Comparison of ENCODE assay signal across 8 cellular contexts in the genomic region with DNA sequence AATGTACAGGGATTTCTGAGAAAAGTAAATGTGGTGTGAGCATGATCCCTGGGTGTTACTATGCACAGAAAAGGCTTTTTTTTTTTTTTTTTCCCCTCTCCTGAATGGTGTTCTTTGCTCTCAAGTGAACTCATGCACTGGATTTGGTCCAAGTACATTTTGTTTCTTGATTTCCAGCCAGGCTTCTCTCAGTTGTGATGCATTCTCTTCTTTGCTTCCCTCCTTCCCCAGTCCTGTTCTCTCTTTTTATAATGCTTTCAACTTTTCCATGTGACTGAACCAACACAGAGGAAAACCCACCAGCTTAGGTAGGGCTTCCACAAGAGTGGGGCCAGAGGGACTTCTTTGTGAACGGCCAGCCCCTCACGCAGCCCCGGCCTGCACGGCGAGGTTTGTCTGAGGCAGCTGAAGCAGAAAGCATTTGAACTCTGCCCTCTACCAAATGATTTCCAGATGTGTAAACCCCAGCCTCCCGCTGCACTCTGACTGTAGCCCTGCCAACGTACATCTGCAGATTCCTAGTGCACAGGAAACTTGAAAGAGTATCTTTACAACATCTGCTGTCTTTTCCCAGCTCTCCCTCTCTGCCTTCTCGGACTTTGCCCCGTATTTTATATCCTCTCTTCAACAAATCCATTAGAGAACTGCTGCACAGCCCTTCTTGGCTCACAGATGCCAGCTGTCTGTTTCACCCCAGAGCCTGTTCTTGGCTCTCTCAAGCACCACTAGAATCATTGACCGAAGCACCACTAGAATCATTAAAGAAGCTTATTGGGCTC.
DNase-seq lines count a peak whose midpoint lies in the region; ATAC-seq and TF ChIP-seq lines count a peak whose summit lies in the region.

No MANE protein-coding gene starts in this region.

- no peak overlapping the region for H2AFZ ChIP-seq in mesenchymal stem cell (ENCODE audit: low read depth, low read length)

- no peaks in the 10 kb centered on the region for H3K9me3 ChIP-seq in duodenal mucosa (ENCODE audit: control insufficient read depth in 1 of 2, low read length in 2 of 2)
- no peaks in the 10 kb centered on the region for H3K9me3 ChIP-seq in mesenchymal stem cell (ENCODE audit: control insufficient read depth, low read length)

- H2BK12ac ChIP-seq in mesenchymal stem cell (ENCODE audit: low read length in 2 of 2), result peak overlapping the region in 1 of 2 experiments; percentile 68

- ATAC-seq in HG02981 (IDR thresholded peaks at IDR 0.05; ENCODE audit: unreplicated experiment), result no peak
- no peak for ATAC-seq in activated CD8-positive, alpha-beta memory T cell treated with anti-CD3 and anti-CD28 coated beads, Interleukin-2, amount 10 ng/mL, durations not matched to agents 7 days and 5 days

- peak overlapping the region; percentile 88 for H4K8ac ChIP-seq in mesenchymal stem cell (ENCODE audit: low read length)

- H3K4ac ChIP-seq in mesenchymal stem cell (ENCODE audit: low read depth in 1 of 2, low read length in 2 of 2), result peak overlapping the region; percentile 94 to 100

- DNase-seq in AG04449 (ENCODE audit: low read depth, low spot score), result peak; percentile 57
- peak; percentile 5 for DNase-seq in NCI-H2107 (lab: John Stamatoyannopoulos, UW)
- peak; percentile 96 for DNase-seq in mesenchymal stem cell
- peak; percentile 84 for DNase-seq in ureter (ENCODE audit: low spot score)
- no peak for DNase-seq in NOMO-1 treated with dmso at 0.1 percent for 144 hours (lab: John Stamatoyannopoulos, UW; ENCODE audit: unreplicated experiment)
- no peak for DNase-seq in activated CD8-positive, alpha-beta memory T cell treated with anti-CD3 and anti-CD28 coated beads, Interleukin-2, amount 10 ng/mL, durations not matched to agents 7 days and 5 days

- POLR2A ChIA-PET in AG04449 (lab: Yijun Ruan, JAX), result interaction anchor here (0.6 to 1.1 kb wide), 3 partner anchors 15 to 477 kb away, joined by 3 to 7 read pairs (median 4); no protein-coding TSS in a partner anchor

- no peaks in the 10 kb centered on the region for H3K27me3 Mint-ChIP-seq in activated CD8-positive, alpha-beta memory T cell treated with anti-CD3 and anti-CD28 coated beads, Interleukin-2, amount 10 ng/mL, durations not matched to agents 7 days and 5 days

- H3K4me1 Mint-ChIP-seq in activated CD8-positive, alpha-beta memory T cell treated with anti-CD3 and anti-CD28 coated beads, Interleukin-2, amount 10 ng/mL, durations not matched to agents 7 days and 5 days, result no peaks in the 10 kb centered on the region

- no peak overlapping the region for H3K4me3 Mint-ChIP-seq in activated CD8-positive, alpha-beta memory T cell treated with anti-CD3 and anti-CD28 coated beads, Interleukin-2, amount 10 ng/mL, durations not matched to agents 7 days and 5 days

- H3K27ac Mint-ChIP-seq in activated CD8-positive, alpha-beta memory T cell treated with anti-CD3 and anti-CD28 coated beads, Interleukin-2, amount 10 ng/mL, durations not matched to agents 7 days and 5 days, result no peak overlapping the region

- H3K4me1 ChIP-seq in duodenal mucosa (ENCODE audit: control insufficient read depth in 1 of 2, insufficient read depth in 2 of 2, low read length in 2 of 2) (peaks cover 32 to 39% of the 10 kb centered on the region in 2 donors), mesenchymal stem cell (ENCODE audit: control insufficient read depth, insufficient read depth, low read depth, low read length) (peaks cover 5% of the 10 kb centered on the region)

- H3K23ac ChIP-seq in mesenchymal stem cell (ENCODE audit: low read length in 2 of 2), result no peak overlapping the region

- H3K27me3 ChIP-seq in duodenal mucosa (ENCODE audit: control insufficient read depth in 1 of 2, insufficient read depth in 2 of 2, low read length in 2 of 2), result no peaks in the 10 kb centered on the region
- no peaks in the 10 kb centered on the region for H3K27me3 ChIP-seq in mesenchymal stem cell (ENCODE audit: control insufficient read depth in 1 of 2, insufficient read depth in 1 of 2, low read length in 2 of 2)

- H2BK120ac ChIP-seq in mesenchymal stem cell (ENCODE audit: low read depth, low read length), result peak overlapping the region; percentile 80

- no peaks in the 10 kb centered on the region for H3K79me1 ChIP-seq in mesenchymal stem cell (replicated peaks; ENCODE audit: low read length, poor library complexity, severe bottlenecking)

- H3K36me3 ChIP-seq in duodenal mucosa (ENCODE audit: control insufficient read depth in 1 of 2, insufficient read depth in 2 of 2, low read length in 2 of 2) (no peaks in the 10 kb centered on the region), mesenchymal stem cell (ENCODE audit: control insufficient read depth in 1 of 2, insufficient read depth in 2 of 2, low read depth in 1 of 2, low read length in 2 of 2) (no peaks in the 10 kb centered on the region)

- H3K4me3 ChIP-seq in AG04449 (ENCODE audit: low read depth, low read length) (peak overlapping the region; percentile 31), duodenal mucosa (ENCODE audit: low read depth in 1 of 2, low read length in 2 of 2) (peak overlapping the region; percentile 38 to 48), mesenchymal stem cell (ENCODE audit: insufficient read depth in 1 of 2, low read depth in 1 of 2, low read length in 2 of 2) (peak overlapping the region in 1 of 2 experiments; percentile 52)

- no peak overlapping the region for H2BK5ac ChIP-seq in mesenchymal stem cell (ENCODE audit: low read depth, low read length, poor library complexity, severe bottlenecking)

- no peak overlapping the region for H2AK5ac ChIP-seq in mesenchymal stem cell (ENCODE audit: low read length, severe bottlenecking)

- H3K9me3 Mint-ChIP-seq in activated CD8-positive, alpha-beta memory T cell treated with anti-CD3 and anti-CD28 coated beads, Interleukin-2, amount 10 ng/mL, durations not matched to agents 7 days and 5 days (ENCODE audit: low read depth), result no peaks in the 10 kb centered on the region

- no peak for TF ChIP-seq CTCF in AG04449 (IDR thresholded peaks at IDR 0.05; ENCODE audit: insufficient read depth, low read length, missing control alignments)

- 4% methylated on average over 10 of the region's 10 CpGs for WGBS in mesenchymal stem cell

- H3K9ac ChIP-seq in duodenal mucosa (ENCODE audit: low read depth in 1 of 2, low read length in 2 of 2) (no peak overlapping the region), mesenchymal stem cell (ENCODE audit: low read length) (peak overlapping the region; percentile 62)

- H2BK15ac ChIP-seq in mesenchymal stem cell (ENCODE audit: low read depth, poor library complexity, severe bottlenecking), result no peak overlapping the region

- peak overlapping the region; percentile 98 to 99 for H3K18ac ChIP-seq in mesenchymal stem cell (ENCODE audit: low read depth in 1 of 2, low read length in 2 of 2)

- peak overlapping the region; percentile 60 for H3K4me2 ChIP-seq in mesenchymal stem cell (ENCODE audit: low read length, poor library complexity, severe bottlenecking)

- H3K27ac ChIP-seq in duodenal mucosa (ENCODE audit: low read depth, low read length) (peak overlapping the region; percentile 71), mesenchymal stem cell (ENCODE audit: low read length, poor library complexity, severe bottlenecking) (peak overlapping the region; percentile 58)

- no peak overlapping the region for H3K14ac ChIP-seq in mesenchymal stem cell (ENCODE audit: low read length in 2 of 2)

- H3K36me3 Mint-ChIP-seq in activated CD8-positive, alpha-beta memory T cell treated with anti-CD3 and anti-CD28 coated beads, Interleukin-2, amount 10 ng/mL, durations not matched to agents 7 days and 5 days, result no peaks in the 10 kb centered on the region

- CTCF ChIA-PET in AG04449 (lab: Yijun Ruan, JAX), result interaction anchor here (1.2 to 4.5 kb wide), 2 partner anchors 15 to 22 kb away, joined by 4 to 23 read pairs; no protein-coding TSS in a partner anchor
- CTCF ChIA-PET in activated CD8-positive, alpha-beta memory T cell treated with anti-CD3 and anti-CD28 coated beads, Interleukin-2, amount 10 ng/mL, durations not matched to agents 7 days and 5 days (lab: Charles Lee), result interaction anchor here (1.4 kb wide), 1 partner anchor 22 kb away, joined by 7 read pairs; no protein-coding TSS in a partner anchor

- H4K91ac ChIP-seq in mesenchymal stem cell (ENCODE audit: low read length), result peak overlapping the region; percentile 86

Comparison
In these comparisons a context has a peak if more than half of its experiments do, and no peak if none do; other contexts are left out.
1. DNase-seq: peak in AG04449 (single experiment), NCI-H2107 (single experiment), mesenchymal stem cell (single experiment) and ureter (single experiment); none in NOMO-1 treated with dmso at 0.1 percent for 144 hours (single experiment) and activated CD8-positive, alpha-beta memory T cell treated with anti-CD3 and anti-CD28 coated beads, Interleukin-2, amount 10 ng/mL, durations not matched to agents 7 days and 5 days (single experiment).